Comparison of ENCODE assay signal across 8 cellular contexts in genomic region chr17:28405632-28406477, GRCh38. TPM values are rescaled to one million over a fixed set of nuclear protein-coding genes. Genes with fewer than 3 reads are reported as not detected.
DNase-seq lines count a peak whose midpoint lies in the region; ATAC-seq, FAIRE-seq and TF ChIP-seq lines count a peak whose summit lies in the region.

SLC46A1 (minus strand) TSS chr17:28406212; CDS start chr17:28406114, 98 bp downstream.

- no peaks in the 10 kb centered on the region for H3K9me3 Mint-ChIP-seq in CD8-positive, alpha-beta memory T cell

- H3K4me1 Mint-ChIP-seq in CD8-positive, alpha-beta memory T cell: peaks cover 6 to 16% (median 14%) of the 10 kb centered on the region in 3 donors

- H3K27ac ChIP-seq in CD8-positive, alpha-beta memory T cell (ENCODE audit: low read depth, low read length): no peak within 1 kb of the TSS
- H3K27ac ChIP-seq in colonic mucosa: no peak within 1 kb of the TSS
- H3K27ac ChIP-seq in HepG2 (ENCODE audit: extremely low read length, insufficient read depth, low read length): peak within 1 kb of the TSS; percentile 67

- intact Hi-C loops in colonic mucosa (cut with DNase I): no loop called here
- intact Hi-C loops in HepG2 (cut with micrococcal nuclease; ENCODE audit: unreplicated experiment): no loop called here

- H3K27ac Mint-ChIP-seq in CD8-positive, alpha-beta memory T cell: peak within 1 kb of the TSS in 5 of 8 donors; percentile 23 to 82 (median 46)

- no peaks in the 10 kb centered on the region for H3K36me3 ChIP-seq in CD8-positive, alpha-beta memory T cell (ENCODE audit: insufficient read depth, low read length)
- H3K36me3 ChIP-seq in colonic mucosa (no peaks in the 10 kb centered on the region), HepG2 (replicated peaks in 1 of 2; ENCODE audit: control insufficient read depth in 1 of 2, insufficient read depth in 2 of 2, low read length in 2 of 2) (peaks cover 9 to 28% of the 10 kb centered on the region in 2 experiments)

- POLR2A ChIA-PET in CD8-positive, alpha-beta memory T cell (lab: Charles Lee): no interaction called here
- POLR2A ChIA-PET in HepG2 (lab: Yijun Ruan, JAX): interaction anchor here (0.8 to 3.4 kb wide), 14 partner anchors 8 to 239 kb away, joined by 3 to 122 read pairs (median 13); partner anchors contain the start of genes BLTP2, IFT20, PIGS and POLDIP2

- TF ChIP-seq EP300 in HepG2 (IDR thresholded peaks at IDR 0.05; ENCODE audit: low read depth in 2 of 2, low read length in 2 of 2): no peak
- TF ChIP-seq EP300 in HepG2 (CRISPR knock-in tag; IDR thresholded peaks at IDR 0.05; ENCODE audit: borderline replicate concordance): no peak

- CTCF ChIA-PET in CD8-positive, alpha-beta memory T cell (lab: Charles Lee): interaction anchor here (6.0 kb wide), 1 partner anchor 11 kb away, joined by 33 read pairs; no protein-coding TSS in a partner anchor
- CTCF ChIA-PET in HepG2 (lab: Yijun Ruan, JAX; ENCODE audit: low intra/inter-chr PET ratio, low total read pairs): interaction anchor here (1.3 kb wide), 1 partner anchor 11 kb away, joined by 4 read pairs; no protein-coding TSS in a partner anchor

- TF ChIP-seq POLR2A in HepG2 (IDR thresholded peaks at IDR 0.05; ENCODE audit: insufficient read depth in 1 of 2, low read depth in 2 of 2, low read length in 2 of 2): peak in 1 of 2 experiments; percentile 75; a peak in 2 of 4 replicates

- H3K27me3 Mint-ChIP-seq in CD8-positive, alpha-beta memory T cell: peaks cover 10 to 12% of the 10 kb centered on the region in 2 donors

- peaks cover 13% of the 10 kb centered on the region for H3K79me2 ChIP-seq in HepG2 (ENCODE audit: insufficient read depth, low read length)

- no peak for FAIRE-seq in HepG2 (lab: Jason Lieb, UNC)

- peak; percentile 71 for ATAC-seq in GM21529 (IDR thresholded peaks at IDR 0.05; ENCODE audit: unreplicated experiment)
- ATAC-seq in HepG2: peak; percentile 75

- H3K4me3 Mint-ChIP-seq in CD8-positive, alpha-beta memory T cell: peak within 1 kb of the TSS; percentile 78 to 88 (median 83)

- DNase-seq in CD8-positive, alpha-beta memory T cell: peak in 4 of 5 donors; percentile 6 to 58 (median 16)
- DNase-seq in NCI-H1105 treated with DMSO at 0.1 percent for 48 hours (lab: John Stamatoyannopoulos, UW) (peak; percentile 47), colonic mucosa (peak; percentile 65), HepG2 (ENCODE audit: low spot score) (peak; percentile 28), amniotic stem cell (lab: John Stamatoyannopoulos, UW) (no peak)
- DNase-seq in stimulated activated CD4-positive, alpha-beta T cell treated with anti-CD3 and anti-CD28 coated beads, Interleukin-4, amount 100 ng/mL, for 4 hours: peak; percentile 48 to 65

- no TSS peak for BruUV-seq in HepG2 (replicated peaks; lab: Mats Ljungman, UMichigan)

- H3K9ac ChIP-seq in colonic mucosa (ENCODE audit: low read depth in 2 of 2, low read length in 2 of 2): peak within 1 kb of the TSS; percentile 32 to 63
- peak within 1 kb of the TSS; percentile 79 for H3K9ac ChIP-seq in HepG2 (ENCODE audit: insufficient read depth, low read depth, low read length)

- under 1% methylated on average over 44 of the region's 70 CpGs for WGBS in HepG2 (ENCODE audit: low lambda C conversion rate)

- peak within 1 kb of the TSS; percentile 56 for H3K4me3 ChIP-seq in CD8-positive, alpha-beta memory T cell (ENCODE audit: low read length)
- H3K4me3 ChIP-seq in WI38 (ENCODE audit: low read depth, low read length) (peak within 1 kb of the TSS; percentile 38), colonic mucosa (peak within 1 kb of the TSS; percentile 74), HepG2 (replicated peaks in 1 of 3; ENCODE audit: insufficient read depth in 1 of 3, low read depth in 2 of 3, low read length in 3 of 3) (peak within 1 kb of the TSS; percentile 68 to 84 (median 76))

- H3K4me2 ChIP-seq in HepG2 (ENCODE audit: low read depth, low read length): peak within 1 kb of the TSS; percentile 97

- no peaks in the 10 kb centered on the region for H4K20me1 ChIP-seq in HepG2 (ENCODE audit: insufficient read depth, low read length)

- in situ Hi-C loops in HepG2 (cut with HindIII; ENCODE audit: extremely low pct_ligation_motif_present, low pct_unique_long_range_greater_than_20kb): no loop called here

- no peaks in the 10 kb centered on the region for H3K36me3 Mint-ChIP-seq in CD8-positive, alpha-beta memory T cell

- peaks cover 6% of the 10 kb centered on the region for H3K4me1 ChIP-seq in CD8-positive, alpha-beta memory T cell (ENCODE audit: insufficient read depth, low read length)
- H3K4me1 ChIP-seq in colonic mucosa: peaks cover 4% of the 10 kb centered on the region
- H3K4me1 ChIP-seq in HepG2 (ENCODE audit: insufficient read depth, low read length): peaks cover 27% of the 10 kb centered on the region

- TF ChIP-seq RAD21 in HepG2 (CRISPR knock-in tag; IDR thresholded peaks at IDR 0.05): no peak

- no peaks in the 10 kb centered on the region for H3K9me3 ChIP-seq in CD8-positive, alpha-beta memory T cell (ENCODE audit: low read length)
- H3K9me3 ChIP-seq in colonic mucosa (no peaks in the 10 kb centered on the region), HepG2 (ENCODE audit: low read length) (no peaks in the 10 kb centered on the region)

- H3K27me3 ChIP-seq in CD8-positive, alpha-beta memory T cell (ENCODE audit: insufficient read depth, low read length, poor library complexity, severe bottlenecking): no peaks in the 10 kb centered on the region
- H3K27me3 ChIP-seq in colonic mucosa: no peaks in the 10 kb centered on the region
- no peaks in the 10 kb centered on the region; a peak in 1 of 5 replicates for H3K27me3 ChIP-seq in HepG2 (ENCODE audit: control insufficient read depth in 1 of 2, insufficient read depth in 2 of 2, low read length in 2 of 2)

- H2AFZ ChIP-seq in HepG2 (ENCODE audit: low read length): no peak within 1 kb of the TSS

- TF ChIP-seq CTCF in WI38 (IDR thresholded peaks at IDR 0.05; ENCODE audit: low read depth, low read length) (no peak), colonic mucosa (IDR thresholded peaks at IDR 0.05) (no peak), HepG2 (CRISPR knock-in tag; IDR thresholded peaks at IDR 0.05) (no peak)

TF ChIP-seq in HepG2, 621 proteins besides CTCF, POLR2A, EP300 and RAD21 (continues in another document):
- TF ChIP-seq ZFP36 (IDR thresholded peaks at IDR 0.05; ENCODE audit: borderline replicate concordance, low read depth, low read length, partially characterized antibody) (no peak), MZF1 (CRISPR knock-in tag; IDR thresholded peaks at IDR 0.05; ENCODE audit: borderline replicate concordance) (no peak), SNRNP70 (IDR thresholded peaks at IDR 0.05; ENCODE audit: low read depth, low read length) (no peak), AGO2 (optimal IDR thresholded peaks at IDR 0.05; ENCODE audit: low read depth, low read length) (peak; percentile 89), ZNF281 (CRISPR knock-in tag; IDR thresholded peaks at IDR 0.05; ENCODE audit: borderline replicate concordance) (0 out of 2 replicates have a peak, but pooled peaks have one; percentile 26), HOXA9 (CRISPR knock-in tag; IDR thresholded peaks at IDR 0.05; ENCODE audit: borderline replicate concordance) (0 out of 2 replicates have a peak, but pooled peaks have one; percentile 29), SUZ12 (IDR thresholded peaks at IDR 0.05; ENCODE audit: low read depth, low read length) (no peak)

RNA-seq across cellular contexts. Expression of gene SLC46A1, which starts in this region (rescaled TPM):
- total RNA-seq in CD8-positive, alpha-beta memory T cell: 1 to 10 TPM; 5.6 to 6.0 TPM
- 6.3 TPM for polyA plus RNA-seq in CD8-positive, alpha-beta memory T cell
- total RNA-seq in colonic mucosa (1 to 10 TPM; 4.3 to 5.4 TPM), HepG2 (2016; rRNA removed; fragmentation: Illumina TruSeq; extraction: Trizol) (9.4 and 22.6 TPM in 2 replicates)
- total RNA-seq in HepG2 (2016; cell fraction: cytosol; rRNA removed; fragmentation: Illumina TruSeq; extraction: Trizol; ENCODE audit: low read depth): 3.5 and 5.4 TPM in 2 replicates
- total RNA-seq in HepG2 (2016; cell fraction: insoluble cytoplasmic fraction; rRNA removed; fragmentation: Illumina TruSeq; extraction: Trizol): 9.1 and 22.4 TPM in 2 replicates
- total RNA-seq in HepG2 (2016; cell fraction: membrane; rRNA removed; fragmentation: Illumina TruSeq; extraction: Trizol): 5.8 and 10.3 TPM in 2 replicates
- 30.8 and 32.9 TPM in 2 replicates for total RNA-seq in HepG2 (2016; cell fraction: nucleus; rRNA removed; fragmentation: Illumina TruSeq; extraction: Trizol)
- polyA plus RNA-seq in HepG2 (2011; rRNA removed): 19.6 and 25.8 TPM in 2 replicates
- 12.7 and 13.7 TPM in 2 replicates for polyA plus RNA-seq in HepG2 (2011; cell fraction: cytosol; rRNA removed)
- 30.3 and 37.6 TPM in 2 replicates for polyA plus RNA-seq in HepG2 (2011; cell fraction: nucleus; rRNA removed)
- polyA plus RNA-seq in HepG2 (2012): 14.5 and 20.5 TPM in 2 replicates
- 1.8 and 2.3 TPM in 2 replicates for polyA plus RNA-seq in HepG2 (2016; cell fraction: cytosol; fragmentation: Illumina TruSeq; extraction: Trizol; ENCODE audit: low read depth)
- 9.0 and 9.7 TPM in 2 replicates for polyA plus RNA-seq in HepG2 (2016; cell fraction: insoluble cytoplasmic fraction; fragmentation: Illumina TruSeq; extraction: Trizol; ENCODE audit: low read depth)
- polyA plus RNA-seq in HepG2 (2016; cell fraction: membrane; fragmentation: Illumina TruSeq; extraction: Trizol; ENCODE audit: low read depth): 2.4 and 3.5 TPM in 2 replicates
- 37.8 and 44.2 TPM in 2 replicates for polyA plus RNA-seq in HepG2 (2016; cell fraction: nucleus; fragmentation: Illumina TruSeq; extraction: Trizol; ENCODE audit: insufficient read depth, low read depth)
- 37.9 and 60.4 TPM in 2 replicates for polyA minus RNA-seq in HepG2 (2011; rRNA and poly(A)+ RNA removed; ENCODE audit: low replicate concordance)
- 16.3 and 22.3 TPM in 2 replicates for polyA minus RNA-seq in HepG2 (2011; cell fraction: cytosol; rRNA and poly(A)+ RNA removed)
- polyA minus RNA-seq in HepG2 (2011; cell fraction: nucleus; rRNA and poly(A)+ RNA removed): 31.0 and 41.5 TPM in 2 replicates
